Comparison of ENCODE assay signal across 1 cellular context in the genomic region with DNA sequence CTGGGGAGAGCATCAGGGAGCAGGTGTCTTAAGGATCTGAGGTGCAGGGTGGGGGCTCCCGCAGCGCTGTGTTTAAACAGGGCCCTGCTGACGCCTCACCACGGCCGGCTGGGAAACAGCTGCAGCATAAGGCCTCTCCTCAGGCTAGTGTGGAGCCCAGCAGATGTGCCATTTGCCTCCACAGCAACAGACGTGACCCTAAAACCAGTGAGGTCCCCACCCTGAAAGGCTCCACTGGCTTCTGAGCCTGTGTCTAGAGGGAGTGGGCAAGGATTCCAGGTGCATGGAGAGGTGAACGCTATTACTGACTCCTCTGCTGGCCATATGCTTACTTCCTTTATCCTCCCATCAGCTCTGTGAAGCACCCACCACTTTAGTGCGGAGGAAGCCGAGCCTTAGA.
TF ChIP-seq lines count a peak whose summit lies in the region.

No MANE protein-coding gene starts in this region.

TF ChIP-seq in GM12878, 131 proteins besides CTCF, POLR2A, EP300 and RAD21:
- no peak for TF ChIP-seq MEF2B (IDR thresholded peaks at IDR 0.05; ENCODE audit: partially characterized antibody, poor library complexity, severe bottlenecking)
- TF ChIP-seq FOXK2 (IDR thresholded peaks at IDR 0.05) = no peak
- no peak for TF ChIP-seq ZBED1 (IDR thresholded peaks at IDR 0.05; ENCODE audit: borderline replicate concordance)
- no peak for TF ChIP-seq RAD51 (IDR thresholded peaks at IDR 0.05)
- TF ChIP-seq MXI1 (IDR thresholded peaks at IDR 0.05; ENCODE audit: low read depth, low read length) = no peak
- TF ChIP-seq, protein P1, sequence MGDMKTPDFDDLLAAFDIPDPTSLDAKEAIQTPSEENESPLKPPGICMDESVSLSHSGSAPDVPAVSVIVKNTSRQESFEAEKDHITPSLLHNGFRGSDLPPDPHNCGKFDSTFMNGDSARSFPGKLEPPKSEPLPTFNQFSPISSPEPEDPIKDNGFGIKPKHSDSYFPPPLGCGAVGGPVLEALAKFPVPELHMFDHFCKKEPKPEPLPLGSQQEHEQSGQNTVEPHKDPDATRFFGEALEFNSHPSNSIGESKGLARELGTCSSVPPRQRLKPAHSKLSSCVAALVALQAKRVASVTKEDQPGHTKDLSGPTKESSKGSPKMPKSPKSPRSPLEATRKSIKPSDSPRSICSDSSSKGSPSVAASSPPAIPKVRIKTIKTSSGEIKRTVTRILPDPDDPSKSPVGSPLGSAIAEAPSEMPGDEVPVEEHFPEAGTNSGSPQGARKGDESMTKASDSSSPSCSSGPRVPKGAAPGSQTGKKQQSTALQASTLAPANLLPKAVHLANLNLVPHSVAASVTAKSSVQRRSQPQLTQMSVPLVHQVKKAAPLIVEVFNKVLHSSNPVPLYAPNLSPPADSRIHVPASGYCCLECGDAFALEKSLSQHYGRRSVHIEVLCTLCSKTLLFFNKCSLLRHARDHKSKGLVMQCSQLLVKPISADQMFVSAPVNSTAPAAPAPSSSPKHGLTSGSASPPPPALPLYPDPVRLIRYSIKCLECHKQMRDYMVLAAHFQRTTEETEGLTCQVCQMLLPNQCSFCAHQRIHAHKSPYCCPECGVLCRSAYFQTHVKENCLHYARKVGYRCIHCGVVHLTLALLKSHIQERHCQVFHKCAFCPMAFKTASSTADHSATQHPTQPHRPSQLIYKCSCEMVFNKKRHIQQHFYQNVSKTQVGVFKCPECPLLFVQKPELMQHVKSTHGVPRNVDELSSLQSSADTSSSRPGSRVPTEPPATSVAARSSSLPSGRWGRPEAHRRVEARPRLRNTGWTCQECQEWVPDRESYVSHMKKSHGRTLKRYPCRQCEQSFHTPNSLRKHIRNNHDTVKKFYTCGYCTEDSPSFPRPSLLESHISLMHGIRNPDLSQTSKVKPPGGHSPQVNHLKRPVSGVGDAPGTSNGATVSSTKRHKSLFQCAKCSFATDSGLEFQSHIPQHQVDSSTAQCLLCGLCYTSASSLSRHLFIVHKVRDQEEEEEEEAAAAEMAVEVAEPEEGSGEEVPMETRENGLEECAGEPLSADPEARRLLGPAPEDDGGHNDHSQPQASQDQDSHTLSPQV (IDR thresholded peaks at IDR 0.05) = no peak
- no peak for TF ChIP-seq BCL11A (IDR thresholded peaks at IDR 0.05; ENCODE audit: low read depth, low read length)
- TF ChIP-seq HDGF (IDR thresholded peaks at IDR 0.05) = no peak
- TF ChIP-seq TCF12 (IDR thresholded peaks at IDR 0.05; ENCODE audit: low read depth, low read length) = no peak
- TF ChIP-seq MYC (IDR thresholded peaks at IDR 0.05; ENCODE audit: insufficient read depth, insufficient read length, insufficient replicate concordance, low read length, severe bottlenecking) = no peak
